ENCODE assay signal across 9 cellular contexts in the genomic region with DNA sequence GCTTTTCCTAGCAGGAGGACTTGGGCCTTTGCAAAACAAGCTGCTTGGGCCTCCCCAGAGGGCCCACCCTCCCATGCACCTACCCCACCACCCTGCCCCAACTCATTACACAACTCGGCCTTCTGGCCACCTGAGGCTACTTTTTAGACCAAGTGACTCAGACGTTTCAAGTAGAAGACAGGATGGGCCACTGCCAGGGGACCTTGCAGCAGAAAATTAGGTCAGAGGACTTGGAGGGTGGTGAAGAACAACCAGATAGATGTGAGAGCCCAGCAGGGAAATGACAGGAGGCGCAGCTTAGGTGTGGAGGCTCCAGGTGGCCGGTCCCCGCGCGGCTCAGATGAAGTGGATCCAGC. TPM values are rescaled to one million over a fixed set of nuclear protein-coding genes. Genes with fewer than 3 reads are reported as not detected.
DNase-seq lines count a peak whose midpoint lies in the region; ATAC-seq and TF ChIP-seq lines count a peak whose summit lies in the region.
"Had no signal": no experiment of that assay in that cellular context is flagged by ENCODE, and none has a peak within 500 bp of the region (broad histone marks: within the 10 kb centered on the region; RNA-seq: fewer than 3 reads in every experiment).

No MANE protein-coding gene starts in this region.

- H3K4me1 Mint-ChIP-seq in CD14-positive monocyte, result peaks cover 59% of the 10 kb centered on the region
- H3K4me1 Mint-ChIP-seq in chondrocyte (ENCODE audit: low read depth), result peaks cover 36% of the 10 kb centered on the region
- H3K4me1 Mint-ChIP-seq in natural killer cell, result peaks cover 35 to 40% of the 10 kb centered on the region in 2 donors

- peak overlapping the region; percentile 57 for H3K4me2 ChIP-seq in Loucy (ENCODE audit: low read depth, low read length, poor library complexity, severe bottlenecking)

- H3K4me1 ChIP-seq in Loucy (ENCODE audit: insufficient read depth, low read length, poor library complexity, severe bottlenecking), result peaks cover 37% of the 10 kb centered on the region

- ATAC-seq in natural killer cell (no peak), HG02973 (IDR thresholded peaks at IDR 0.05; ENCODE audit: unreplicated experiment) (no peak), GM21360 (IDR thresholded peaks at IDR 0.05; ENCODE audit: unreplicated experiment) (no peak), GM18505 (IDR thresholded peaks at IDR 0.05; ENCODE audit: unreplicated experiment) (no peak)

- H3K9me3 Mint-ChIP-seq in CD14-positive monocyte (peaks cover 0 to 2% (median 0%) of the 10 kb centered on the region in 7 donors), chondrocyte (ENCODE audit: low read depth) (no peaks in the 10 kb centered on the region), natural killer cell (no peaks in the 10 kb centered on the region)

- no peaks in the 10 kb centered on the region for H3K9me3 ChIP-seq in Loucy (ENCODE audit: insufficient read depth, low read depth, low read length)

- DNase-seq in CD14-positive monocyte (ENCODE audit: low spot score) (no peak), chondrocyte (ENCODE audit: low spot score) (no peak), natural killer cell (no peak), DMS153 (lab: John Stamatoyannopoulos, UW) (no peak)
- DNase-seq: stimulated activated naive CD4-positive, alpha-beta T cell treated with Interleukin-2 at 50 U/mL for 16 hours had no signal

- H3K4me3 ChIP-seq in Loucy (ENCODE audit: low read length, poor library complexity, severe bottlenecking), result peak overlapping the region; percentile 56

- no peak for TF ChIP-seq POLR2A in GM18505 (IDR thresholded peaks at IDR 0.05; ENCODE audit: borderline replicate concordance, extremely low read depth, insufficient read depth, insufficient read length)

- H3K9me2 ChIP-seq in Loucy (replicated peaks; ENCODE audit: low read depth, low read length), result no peaks in the 10 kb centered on the region

- intact Hi-C loops in CD14-positive monocyte (cut with micrococcal nuclease), result no loop called here
- intact Hi-C loops in natural killer cell (cut with micrococcal nuclease), result no loop called here

- peak overlapping the region; percentile 78 to 90 for H3K4me3 Mint-ChIP-seq in CD14-positive monocyte
- peak overlapping the region; percentile 72 for H3K4me3 Mint-ChIP-seq in chondrocyte (ENCODE audit: unreplicated experiment)
- peak overlapping the region; percentile 87 for H3K4me3 Mint-ChIP-seq in natural killer cell

- H4K20me1 ChIP-seq in Loucy (ENCODE audit: insufficient read depth, low read length, poor library complexity, severe bottlenecking), result no peaks in the 10 kb centered on the region

- TF ChIP-seq CTCF in CD14-positive monocyte (IDR thresholded peaks at IDR 0.05) (no peak), Loucy (conservative IDR thresholded peaks at IDR 0.05; ENCODE audit: low read length) (no peak), chondrocyte (IDR thresholded peaks at IDR 0.05) (no peak), natural killer cell (IDR thresholded peaks at IDR 0.05) (no peak)

- no peaks in the 10 kb centered on the region for H3K27me3 ChIP-seq in Loucy (ENCODE audit: insufficient read depth, low read length, poor library complexity, severe bottlenecking)

- H3F3A ChIP-seq in Loucy (ENCODE audit: low read depth), result 0 out of 2 replicates have a peak, but pooled peaks cover 2% of the 10 kb centered on the region

- H3K36me3 Mint-ChIP-seq in CD14-positive monocyte (peaks cover 21 to 22% of the 10 kb centered on the region in 2 donors), chondrocyte (ENCODE audit: low read depth) (no peaks in the 10 kb centered on the region), natural killer cell (no peaks in the 10 kb centered on the region)

- H3K36me3 ChIP-seq in Loucy (ENCODE audit: insufficient read depth, low read length), result peaks cover 8% of the 10 kb centered on the region; the same call in 1 of the 2 replicates

- H3K79me2 ChIP-seq in Loucy (ENCODE audit: insufficient read depth, low read length), result peaks cover 34% of the 10 kb centered on the region

- H3K9ac ChIP-seq in Loucy (ENCODE audit: low read depth, low read length, poor library complexity, severe bottlenecking), result no peak overlapping the region

- H3K27me3 Mint-ChIP-seq in CD14-positive monocyte (ENCODE audit: low read depth in 3 of 3) (peaks cover 0 to 2% (median 0%) of the 10 kb centered on the region in 3 donors), chondrocyte (ENCODE audit: low read depth) (no peaks in the 10 kb centered on the region), natural killer cell (ENCODE audit: low read depth in 2 of 2) (no peaks in the 10 kb centered on the region)

- H2AFZ ChIP-seq in Loucy (ENCODE audit: low read length), result no peak overlapping the region

- H3K27ac Mint-ChIP-seq in CD14-positive monocyte, result peak overlapping the region; percentile 55 to 90 (median 85)
- H3K27ac Mint-ChIP-seq in chondrocyte (ENCODE audit: unreplicated experiment), result peak overlapping the region; percentile 86
- peak overlapping the region; percentile 37 to 74 for H3K27ac Mint-ChIP-seq in natural killer cell

RNA-seq across cellular contexts. Expression of a gene that starts 1.4 kb away (rescaled TPM):
- polyA plus RNA-seq in CD14-positive monocyte, result 1 to 10 TPM; 2.0 to 3.9 TPM
- total RNA-seq in chondrocyte, result 5.5 to 6.0 TPM (median 5.8 TPM) in 3 replicates
- total RNA-seq in natural killer cell, result 1 to 10 TPM; 3.5 to 6.9 (median 6.7) TPM

RNA-seq across cellular contexts. Expression of a gene that starts 1.5 kb away (rescaled TPM):
- polyA plus RNA-seq in CD14-positive monocyte, result 10 to 100 TPM; 18.1 to 18.3 TPM
- total RNA-seq in chondrocyte (12.7 to 14.0 TPM (median 13.7 TPM) in 3 replicates), natural killer cell (10 to 100 TPM; 17.1 to 31.1 (median 27.7) TPM)

RNA-seq across cellular contexts. Expression of a gene that starts 5.2 kb away (rescaled TPM):
- under 1 TPM; 0.28 to 0.30 TPM for polyA plus RNA-seq in CD14-positive monocyte
- total RNA-seq in chondrocyte (1.5 to 2.5 TPM (median 1.9 TPM) in 3 replicates), natural killer cell (1 to 10 TPM; 5.9 to 8.6 (median 7.0) TPM)

RNA-seq across cellular contexts. Expression of a gene that starts 19.5 kb away (rescaled TPM):
- 1 to 10 TPM; 1.3 to 3.0 TPM for polyA plus RNA-seq in CD14-positive monocyte
- not detected in 3 replicates for total RNA-seq in chondrocyte
- total RNA-seq in natural killer cell, result 1 to 10 TPM; 1.2 to 2.0 (median 1.8) TPM
